ENCODE assay signal across 9 cellular contexts in the genomic region with DNA sequence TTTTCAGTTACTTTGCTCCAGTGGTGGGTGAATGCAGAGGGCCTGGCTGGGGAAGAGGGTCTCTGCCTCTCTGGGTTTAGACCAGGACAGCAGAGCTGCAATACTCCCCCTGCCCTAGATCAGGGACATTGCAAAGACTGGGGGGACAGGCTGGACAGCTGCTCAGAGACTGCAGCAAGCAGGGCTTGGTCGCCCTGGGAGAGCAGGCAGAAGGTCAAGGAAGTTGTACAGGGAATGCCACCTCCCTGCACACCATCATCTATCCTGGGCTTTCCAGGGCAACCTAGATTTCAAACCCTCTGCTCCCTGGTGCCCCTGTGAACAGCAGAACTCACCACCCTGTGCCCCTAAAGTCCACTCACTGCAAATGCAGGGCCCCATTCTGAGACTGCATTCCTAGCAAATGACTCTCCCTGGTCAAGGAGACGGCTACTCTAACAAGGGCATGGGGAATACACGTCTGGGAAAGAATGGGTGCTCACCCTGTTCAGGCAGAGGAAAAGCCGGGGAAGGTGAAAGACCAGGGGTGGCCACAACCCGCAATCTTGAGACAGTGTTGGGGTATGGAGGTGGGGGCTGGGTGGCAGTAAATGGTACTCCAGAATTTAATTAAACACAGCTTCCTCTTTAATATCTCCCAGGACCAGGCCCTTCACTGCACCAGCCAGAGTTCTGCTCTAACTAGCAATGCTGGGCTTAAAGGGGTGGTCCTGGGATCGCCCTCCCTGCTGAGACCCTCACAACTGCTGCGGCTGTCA. TPM values are rescaled to one million over a fixed set of nuclear protein-coding genes. Genes with fewer than 3 reads are reported as not detected.
A peak's percentile ranks its signal among the peaks of the same experiment; 100 is the strongest.
DNase-seq lines count a peak whose midpoint lies in the region; ATAC-seq and TF ChIP-seq lines count a peak whose summit lies in the region.
"Had no signal": no experiment of that assay in that cellular context is flagged by ENCODE, and none has a peak within 500 bp of the region (broad histone marks: within the 10 kb centered on the region; RNA-seq: fewer than 3 reads in every experiment).

No MANE protein-coding gene starts in this region.

- H3K4me2 ChIP-seq in trophoblast cell (ENCODE audit: low read length), result peak overlapping the region; percentile 87

- CTCF ChIA-PET in RWPE1 (lab: Yijun Ruan, JAX), result interaction anchor here (0.6 to 1.8 kb wide), 4 partner anchors 42 to 218 kb away, joined by 3 to 5 read pairs (median 4); no protein-coding TSS in a partner anchor

- no peak for TF ChIP-seq CTCF in RWPE1 (conservative IDR thresholded peaks at IDR 0.05; ENCODE audit: low read depth)

- peak overlapping the region; percentile 80 for H3K18ac ChIP-seq in trophoblast cell (ENCODE audit: low read length)

- H2AK5ac ChIP-seq in trophoblast cell (ENCODE audit: low read length), result peak overlapping the region; percentile 67

- no peaks in the 10 kb centered on the region for H3K9me3 ChIP-seq in trophoblast cell (ENCODE audit: insufficient read depth, low read depth, low read length)

- no peaks in the 10 kb centered on the region for H3K27me3 ChIP-seq in trophoblast cell (ENCODE audit: insufficient read depth, low read length)

- peak overlapping the region; percentile 98 for H3K14ac ChIP-seq in trophoblast cell (ENCODE audit: low read length)

- peak overlapping the region; percentile 47 for H4K12ac ChIP-seq in trophoblast cell (ENCODE audit: low read depth, low read length)

- H3K4me1 ChIP-seq in trophoblast cell (ENCODE audit: control insufficient read depth in 1 of 2, insufficient read depth in 2 of 2, low read length in 2 of 2), result peaks cover 58 to 61% of the 10 kb centered on the region in 2 experiments

- peak overlapping the region; percentile 88 for H3K4ac ChIP-seq in trophoblast cell (ENCODE audit: low read depth, low read length)

- H3K9ac ChIP-seq in trophoblast cell (ENCODE audit: low read length), result peak overlapping the region; percentile 86

- no CpG with 5 or more reads among the region's 7 CpGs for WGBS in trophoblast cell (ENCODE audit: extremely low coverage, insufficient coverage, insufficient read length)

- H3K36me3 ChIP-seq in trophoblast cell (ENCODE audit: control insufficient read depth in 1 of 2, insufficient read depth in 2 of 2, low read length in 2 of 2), result peaks cover 4 to 6% of the 10 kb centered on the region in 2 experiments

- H4K91ac ChIP-seq in trophoblast cell (ENCODE audit: low read depth, low read length), result peak overlapping the region; percentile 95

- POLR2A ChIA-PET in RWPE1 (lab: Yijun Ruan, JAX; ENCODE audit: low non-redundant PET), result no interaction called here

- peaks cover 14% of the 10 kb centered on the region for H3K79me2 ChIP-seq in trophoblast cell (ENCODE audit: control insufficient read depth, insufficient read depth, low read length, poor library complexity)

- DNase-seq in EH (ENCODE audit: low read depth), result peak; percentile 86
- peak; percentile 69 for DNase-seq in RWPE1 (ENCODE audit: low spot score)
- DNase-seq in fibroblast of gingiva (ENCODE audit: low read depth), result peak; percentile 53
- DNase-seq in trophoblast cell, result no peak
- no peak for DNase-seq in foreskin melanocyte
- DNase-seq in activated naive CD4-positive, alpha-beta T cell treated with Interleukin-2 at 50 U/mL for 16 hours, result no peak

- peak overlapping the region; percentile 96 for H2BK12ac ChIP-seq in trophoblast cell (ENCODE audit: low read length)

- peak overlapping the region; percentile 90 for H3K27ac ChIP-seq in RWPE1
- H3K27ac ChIP-seq in trophoblast cell (ENCODE audit: low read depth, low read length), result peak overlapping the region; percentile 73
- H3K27ac ChIP-seq: HL-60 had no signal

- peak overlapping the region; percentile 88 for H4K8ac ChIP-seq in trophoblast cell (ENCODE audit: low read depth, low read length)

- peak overlapping the region; percentile 89 for H2BK120ac ChIP-seq in trophoblast cell (ENCODE audit: insufficient read depth, low read length, poor library complexity)

- H3K23ac ChIP-seq in trophoblast cell (ENCODE audit: low read length), result no peak overlapping the region

- peak overlapping the region; percentile 89 for H2BK5ac ChIP-seq in trophoblast cell (ENCODE audit: low read depth, low read length, poor library complexity)

- peak overlapping the region; percentile 80 for H2AFZ ChIP-seq in trophoblast cell (ENCODE audit: insufficient read depth, low read length, poor library complexity)

- ATAC-seq in HG03571 (IDR thresholded peaks at IDR 0.05; ENCODE audit: unreplicated experiment), result no peak
- ATAC-seq in HG02759 (IDR thresholded peaks at IDR 0.05; ENCODE audit: unreplicated experiment), result no peak

- peaks cover 54% of the 10 kb centered on the region for H3K79me1 ChIP-seq in trophoblast cell (ENCODE audit: low read length)

- H3K4me3 ChIP-seq in trophoblast cell (ENCODE audit: low read depth, low read length), result peak overlapping the region; percentile 75

RNA-seq across cellular contexts. Expression of gene KIFC3, which starts 1.0 kb away (rescaled TPM):
- polyA plus RNA-seq in trophoblast cell (2013), result 14.9 and 15.9 TPM in 2 replicates

Comparison
In these comparisons a context has a peak if more than half of its experiments do, and no peak if none do; other contexts are left out.
1. DNase-seq: peak in EH (single experiment), RWPE1 (single experiment) and fibroblast of gingiva (single experiment); none in trophoblast cell (0 of 2), foreskin melanocyte (single experiment) and activated naive CD4-positive, alpha-beta T cell treated with Interleukin-2 at 50 U/mL for 16 hours (single experiment).